ENCODE assay signal across 8 cellular contexts in the genomic region with DNA sequence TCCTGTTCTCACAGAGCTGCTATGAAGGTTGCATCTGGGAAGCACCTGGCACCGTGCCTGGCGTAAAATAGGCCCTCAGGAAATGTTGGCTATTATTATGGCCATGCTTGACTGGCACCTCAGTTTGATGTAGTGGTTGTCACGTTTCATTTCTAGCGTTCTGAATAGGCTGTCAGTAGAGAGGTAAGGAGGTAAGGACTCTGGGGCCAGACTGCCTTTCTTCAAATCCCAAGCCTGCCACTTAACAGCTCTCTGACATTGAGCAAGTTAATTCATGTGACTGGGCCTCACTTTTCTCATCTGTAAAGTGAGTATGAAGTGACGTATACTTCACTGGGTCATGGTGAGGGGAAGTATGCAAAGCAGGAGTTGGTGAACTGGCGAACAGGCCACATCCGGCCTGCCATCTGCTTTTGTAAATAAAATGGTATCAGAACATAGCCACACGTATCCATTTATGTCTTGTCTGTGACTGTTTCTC.
DNase-seq lines count a peak whose midpoint lies in the region; ATAC-seq and TF ChIP-seq lines count a peak whose summit lies in the region.

No MANE protein-coding gene starts in this region.

- no peaks in the 10 kb centered on the region for H3K36me3 ChIP-seq in fibroblast of lung (ENCODE audit: control insufficient read depth, insufficient read depth, low read length)

- H3K9ac ChIP-seq in fibroblast of lung (ENCODE audit: insufficient read depth, low read length), result no peak overlapping the region

- H3K4me1 ChIP-seq in fibroblast of lung (ENCODE audit: control insufficient read depth, extremely low read depth, insufficient read depth, low read length), result peaks cover 40% of the 10 kb centered on the region

- H2AFZ ChIP-seq in fibroblast of lung (ENCODE audit: low read length), result no peak overlapping the region

- H3K27ac ChIP-seq in fibroblast of lung (ENCODE audit: insufficient read depth, low read length), result peak overlapping the region; percentile 72

- DNase-seq in GM10248 (ENCODE audit: extremely low spot score) (peak; percentile 57), NAMALWA (ENCODE audit: low spot score) (peak; percentile 98), fibroblast of lung (ENCODE audit: low read depth in 2 of 2) (peak in 1 of 2 donors; percentile 32), activated gamma-delta T cell (lab: John Stamatoyannopoulos, UW) (no peak), omental fat pad (ENCODE audit: low spot score) (no peak)
- no peak for DNase-seq in activated CD4-positive, alpha-beta T cell treated with anti-CD3 and anti-CD28 coated beads, Interleukin-2, amount 50 U/mL, for 1 hour
- no peak for DNase-seq in central memory CD4-positive, alpha-beta T cell

- H3K9me3 ChIP-seq in fibroblast of lung (ENCODE audit: control insufficient read depth, insufficient read depth, low read depth, low read length), result no peaks in the 10 kb centered on the region

- H3K27me3 ChIP-seq in fibroblast of lung (ENCODE audit: control insufficient read depth, insufficient read depth, low read length), result no peaks in the 10 kb centered on the region

- POLR2A ChIA-PET in GM10248 (lab: Yijun Ruan, JAX), result no interaction called here

- H4K20me1 ChIP-seq in fibroblast of lung (ENCODE audit: control insufficient read depth, extremely low read depth, insufficient read depth, low read length), result no peaks in the 10 kb centered on the region

- TF ChIP-seq CTCF in GM10248 (IDR thresholded peaks at IDR 0.05; ENCODE audit: control extremely low read depth, extremely low read depth, low read depth, missing control alignments), result no peak
- no peak for TF ChIP-seq CTCF in fibroblast of lung (conservative IDR thresholded peaks at IDR 0.05 in 1 of 2, IDR thresholded peaks at IDR 0.05 in 1 of 2; ENCODE audit: low read depth in 1 of 2, low read length in 2 of 2)
- no peak for TF ChIP-seq CTCF in omental fat pad (IDR thresholded peaks at IDR 0.05)

- CTCF ChIA-PET in GM10248 (lab: Yijun Ruan, JAX), result no interaction called here

- ATAC-seq in GM21515 (IDR thresholded peaks at IDR 0.05; ENCODE audit: unreplicated experiment) (peak; percentile 72), omental fat pad (ENCODE audit: low FRiP score) (no peak)

- no peak overlapping the region for H3K4me2 ChIP-seq in fibroblast of lung (ENCODE audit: extremely low read depth, insufficient read depth, low read length)

- no peaks in the 10 kb centered on the region for H3K79me2 ChIP-seq in fibroblast of lung (ENCODE audit: control insufficient read depth, insufficient read depth, low read length)

- no peak overlapping the region for H3K4me3 ChIP-seq in fibroblast of lung (replicated peaks in 1 of 4; ENCODE audit: control extremely low read depth in 1 of 4, insufficient read depth in 1 of 4, low read depth in 3 of 4, low read length in 4 of 4)

Comparison
In these comparisons a context has a peak if more than half of its experiments do, and no peak if none do; other contexts are left out.
1. DNase-seq: peak in GM10248 (single experiment) and NAMALWA (single experiment); none in activated gamma-delta T cell (single experiment), omental fat pad (single experiment), activated CD4-positive, alpha-beta T cell treated with anti-CD3 and anti-CD28 coated beads, Interleukin-2, amount 50 U/mL, for 1 hour (single experiment) and central memory CD4-positive, alpha-beta T cell (single experiment).